8 cellular contexts compared by ENCODE assay signal in genomic region chr1:42958488-42959317, GRCh38. TPM values are rescaled to one million over a fixed set of nuclear protein-coding genes. Genes with fewer than 3 reads are reported as not detected.
A peak's percentile ranks its signal among the peaks of the same experiment; 100 is the strongest.
DNase-seq lines count a peak whose midpoint lies in the region; ATAC-seq and TF ChIP-seq lines count a peak whose summit lies in the region.

Gene SLC2A1, minus strand, starts transcription at chr1:42958868. Its CDS starts 217 bp downstream, at chr1:42958651.

- no peaks in the 10 kb centered on the region for H3K27me3 Mint-ChIP-seq in naive thymus-derived CD8-positive, alpha-beta T cell
- no peaks in the 10 kb centered on the region for H3K27me3 Mint-ChIP-seq in stimulated activated naive B cell treated with anti-CD40 and anti-IgM and Interleukin-4, amounts not matched to agents 10 μg/mL and 1 μg/mL and 100 μg/mL, for 72 hours

- H3K27ac ChIP-seq in KMS-11 (peak within 1 kb of the TSS; percentile 75), Peyer's patch (peak within 1 kb of the TSS; percentile 85 to 99 (median 87)), fibroblast of lung (ENCODE audit: insufficient read depth, low read length) (peak within 1 kb of the TSS; percentile 80)

- no peaks in the 10 kb centered on the region for H3K36me3 ChIP-seq in KMS-11 (ENCODE audit: insufficient read depth)
- no peaks in the 10 kb centered on the region for H3K36me3 ChIP-seq in Peyer's patch
- H3K36me3 ChIP-seq in fibroblast of lung (ENCODE audit: control insufficient read depth, insufficient read depth, low read length), result no peaks in the 10 kb centered on the region

- H3K27me3 ChIP-seq in KMS-11 (ENCODE audit: insufficient read depth, low read depth) (no peaks in the 10 kb centered on the region), Peyer's patch (no peaks in the 10 kb centered on the region), fibroblast of lung (ENCODE audit: control insufficient read depth, insufficient read depth, low read length) (no peaks in the 10 kb centered on the region)

- H2AFZ ChIP-seq in KMS-11 (ENCODE audit: low read depth), result peak within 1 kb of the TSS; percentile 94
- H2AFZ ChIP-seq in fibroblast of lung (ENCODE audit: low read length), result peak within 1 kb of the TSS; percentile 66

- no peaks in the 10 kb centered on the region for H3K9me3 Mint-ChIP-seq in naive thymus-derived CD8-positive, alpha-beta T cell
- peaks cover 0 to 2% of the 10 kb centered on the region in 2 donors for H3K9me3 Mint-ChIP-seq in stimulated activated naive B cell treated with anti-CD40 and anti-IgM and Interleukin-4, amounts not matched to agents 10 μg/mL and 1 μg/mL and 100 μg/mL, for 72 hours

- TF ChIP-seq CTCF in KMS-11 (conservative IDR thresholded peaks at IDR 0.05; ENCODE audit: low read depth, low read length) (no peak), Peyer's patch (IDR thresholded peaks at IDR 0.05) (peak in 2 of 6 experiments; percentile 2 to 8), fibroblast of lung (conservative IDR thresholded peaks at IDR 0.05 in 1 of 2, IDR thresholded peaks at IDR 0.05 in 1 of 2; ENCODE audit: low read depth in 1 of 2, low read length in 2 of 2) (no peak)

- peak within 1 kb of the TSS; percentile 92 for H3K9ac ChIP-seq in KMS-11
- H3K9ac ChIP-seq in fibroblast of lung (ENCODE audit: insufficient read depth, low read length), result peak within 1 kb of the TSS; percentile 87

- DNase-seq in DMS79 (lab: John Stamatoyannopoulos, UW) (peak; percentile 85), Peyer's patch (peak; percentile 94 to 97 (median 97)), activated T-helper 1 cell treated with Interleukin-2 at 50 U/mL for 16 hours (ENCODE audit: low read depth) (peak; percentile 93), fibroblast of lung (ENCODE audit: low read depth in 2 of 2) (peak; percentile 92 to 94)
- DNase-seq in naive thymus-derived CD8-positive, alpha-beta T cell, result peak; percentile 88 to 98 (median 94)
- peak; percentile 93 for DNase-seq in stimulated activated naive B cell treated with anti-CD40 and anti-IgM and Interleukin-4, amounts not matched to agents 10 μg/mL and 1 μg/mL and 100 μg/mL, for 72 hours

- H3K4me3 ChIP-seq in KMS-11 (IDR thresholded peaks at IDR 0.05; ENCODE audit: insufficient read depth, low read depth, low read length), result peak within 1 kb of the TSS; percentile 57
- peak within 1 kb of the TSS; percentile 72 to 99 (median 86) for H3K4me3 ChIP-seq in Peyer's patch
- peak within 1 kb of the TSS; percentile 77 to 85 (median 80) for H3K4me3 ChIP-seq in fibroblast of lung (replicated peaks in 1 of 4; ENCODE audit: control extremely low read depth in 1 of 4, insufficient read depth in 1 of 4, low read depth in 3 of 4, low read length in 4 of 4)

- peaks cover 0 to 5% (median 0%) of the 10 kb centered on the region in 3 donors for H3K36me3 Mint-ChIP-seq in naive thymus-derived CD8-positive, alpha-beta T cell
- peaks cover 16 to 29% of the 10 kb centered on the region in 2 donors for H3K36me3 Mint-ChIP-seq in stimulated activated naive B cell treated with anti-CD40 and anti-IgM and Interleukin-4, amounts not matched to agents 10 μg/mL and 1 μg/mL and 100 μg/mL, for 72 hours

- ATAC-seq in GM21786 (IDR thresholded peaks at IDR 0.05; ENCODE audit: unreplicated experiment), result peak; percentile 74
- ATAC-seq in naive thymus-derived CD8-positive, alpha-beta T cell, result peak; percentile 81 to 87
- ATAC-seq in stimulated activated naive B cell treated with anti-CD40 and anti-IgM and Interleukin-4, amounts not matched to agents 10 μg/mL and 1 μg/mL and 100 μg/mL, for 72 hours (replicated peaks), result peak; percentile 86

- H3K79me2 ChIP-seq in KMS-11 (ENCODE audit: insufficient read depth, low read depth) (peaks cover 40% of the 10 kb centered on the region), fibroblast of lung (ENCODE audit: control insufficient read depth, insufficient read depth, low read length) (peaks cover 44% of the 10 kb centered on the region)

- peak within 1 kb of the TSS; percentile 92 to 99 (median 98) for H3K27ac Mint-ChIP-seq in naive thymus-derived CD8-positive, alpha-beta T cell
- peak within 1 kb of the TSS; percentile 98 for H3K27ac Mint-ChIP-seq in stimulated activated naive B cell treated with anti-CD40 and anti-IgM and Interleukin-4, amounts not matched to agents 10 μg/mL and 1 μg/mL and 100 μg/mL, for 72 hours

- peak within 1 kb of the TSS; percentile 91 for H3K4me2 ChIP-seq in KMS-11
- peak within 1 kb of the TSS; percentile 90 for H3K4me2 ChIP-seq in fibroblast of lung (ENCODE audit: extremely low read depth, insufficient read depth, low read length)

- peak within 1 kb of the TSS; percentile 94 to 100 (median 98) for H3K4me3 Mint-ChIP-seq in naive thymus-derived CD8-positive, alpha-beta T cell
- peak within 1 kb of the TSS; percentile 92 to 93 for H3K4me3 Mint-ChIP-seq in stimulated activated naive B cell treated with anti-CD40 and anti-IgM and Interleukin-4, amounts not matched to agents 10 μg/mL and 1 μg/mL and 100 μg/mL, for 72 hours

- H4K20me1 ChIP-seq in KMS-11 (ENCODE audit: insufficient read depth) (peaks cover 4% of the 10 kb centered on the region; the same call in 1 of the 2 replicates), fibroblast of lung (ENCODE audit: control insufficient read depth, extremely low read depth, insufficient read depth, low read length) (no peaks in the 10 kb centered on the region)

- peak; percentile 76 to 86 for TF ChIP-seq POLR2A in Peyer's patch (IDR thresholded peaks at IDR 0.05)

- H3K4me1 Mint-ChIP-seq in naive thymus-derived CD8-positive, alpha-beta T cell, result peaks cover 27 to 73% (median 59%) of the 10 kb centered on the region in 4 donors
- H3K4me1 Mint-ChIP-seq in stimulated activated naive B cell treated with anti-CD40 and anti-IgM and Interleukin-4, amounts not matched to agents 10 μg/mL and 1 μg/mL and 100 μg/mL, for 72 hours, result peaks cover 51 to 79% of the 10 kb centered on the region in 2 donors

- H3K4me1 ChIP-seq in KMS-11 (ENCODE audit: low read depth, poor library complexity, severe bottlenecking) (peaks cover 9% of the 10 kb centered on the region), Peyer's patch (peaks cover 0 to 33% (median 5%) of the 10 kb centered on the region in 4 donors), fibroblast of lung (ENCODE audit: control insufficient read depth, extremely low read depth, insufficient read depth, low read length) (peaks cover 16% of the 10 kb centered on the region)

- POLR2A ChIA-PET in naive thymus-derived CD8-positive, alpha-beta T cell (lab: Charles Lee), result interaction anchor here (0.6 to 6.8 kb wide), 12 partner anchors 9 to 192 kb away, joined by 3 to 56 read pairs (median 4); partner anchors contain the start of genes C1orf50 and P3H1

- H3K9me3 ChIP-seq in Peyer's patch (no peaks in the 10 kb centered on the region), fibroblast of lung (ENCODE audit: control insufficient read depth, insufficient read depth, low read depth, low read length) (no peaks in the 10 kb centered on the region)

RNA-seq across cellular contexts. Expression of gene SLC2A1, which starts in this region (rescaled TPM):
- total RNA-seq in Peyer's patch (10 to 100 TPM; 15.7 to 35.7 (median 32.3) TPM), fibroblast of lung (17.2 and 56.5 TPM in 2 replicates)
- 29.5 and 29.9 TPM in 2 replicates for polyA plus RNA-seq in fibroblast of lung
- polyA plus RNA-seq in fibroblast of lung (2012), result 46.1 and 46.9 TPM in 2 replicates
- polyA minus RNA-seq in fibroblast of lung (ENCODE audit: low replicate concordance), result 66.6 and 84.1 TPM in 2 replicates
- total RNA-seq in naive thymus-derived CD8-positive, alpha-beta T cell, result 10 to 100 TPM; 57.2 to 57.3 TPM
- polyA plus RNA-seq in naive thymus-derived CD8-positive, alpha-beta T cell, result 10 to 100 TPM; 17.7 to 22.8 (median 22.0) TPM

Comparison
In these comparisons a context has a peak if more than half of its experiments do, and no peak if none do; other contexts are left out.
1. Peak in every context shown above with its lines: DNase-seq, ATAC-seq, H3K4me3 ChIP-seq and H3K27ac ChIP-seq.